Comparison of ENCODE assay signal across 2 cellular contexts in genomic region chr9:28598396-28598795, GRCh38.
TF ChIP-seq lines count a peak whose summit lies in the region.

No MANE protein-coding gene starts in this region.

TF ChIP-seq in SK-N-SH, 30 proteins besides CTCF, POLR2A, EP300 and RAD21 (continued from another document):
- no peak for TF ChIP-seq FOXJ3 (CRISPR knock-in tag; IDR thresholded peaks at IDR 0.05)

TF ChIP-seq in SK-N-SH treated with all-trans-retinoic acid at 6 μM for 48 hours, 23 proteins besides CTCF, POLR2A, EP300 and RAD21 (continued from another document):
- no peak for TF ChIP-seq ARNTL (CRISPR knock-in tag; IDR thresholded peaks at IDR 0.05; ENCODE audit: borderline replicate concordance, low read depth)
- no peak for TF ChIP-seq PPARA (CRISPR knock-in tag; IDR thresholded peaks at IDR 0.05; ENCODE audit: borderline replicate concordance)
- TF ChIP-seq ZNF8 (CRISPR knock-in tag; IDR thresholded peaks at IDR 0.05), result no peak
- TF ChIP-seq, protein P1, sequence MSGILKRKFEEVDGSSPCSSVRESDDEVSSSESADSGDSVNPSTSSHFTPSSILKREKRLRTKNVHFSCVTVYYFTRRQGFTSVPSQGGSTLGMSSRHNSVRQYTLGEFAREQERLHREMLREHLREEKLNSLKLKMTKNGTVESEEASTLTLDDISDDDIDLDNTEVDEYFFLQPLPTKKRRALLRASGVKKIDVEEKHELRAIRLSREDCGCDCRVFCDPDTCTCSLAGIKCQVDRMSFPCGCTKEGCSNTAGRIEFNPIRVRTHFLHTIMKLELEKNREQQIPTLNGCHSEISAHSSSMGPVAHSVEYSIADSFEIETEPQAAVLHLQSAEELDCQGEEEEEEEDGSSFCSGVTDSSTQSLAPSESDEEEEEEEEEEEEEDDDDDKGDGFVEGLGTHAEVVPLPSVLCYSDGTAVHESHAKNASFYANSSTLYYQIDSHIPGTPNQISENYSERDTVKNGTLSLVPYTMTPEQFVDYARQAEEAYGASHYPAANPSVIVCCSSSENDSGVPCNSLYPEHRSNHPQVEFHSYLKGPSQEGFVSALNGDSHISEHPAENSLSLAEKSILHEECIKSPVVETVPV (CRISPR knock-in tag; IDR thresholded peaks at IDR 0.05), result no peak
- no peak for TF ChIP-seq CREB5 (CRISPR knock-in tag; IDR thresholded peaks at IDR 0.05; ENCODE audit: low read depth)
- TF ChIP-seq OSR1 (CRISPR knock-in tag; IDR thresholded peaks at IDR 0.05), result no peak
